ENCODE assay signal across 8 cellular contexts in the genomic region with DNA sequence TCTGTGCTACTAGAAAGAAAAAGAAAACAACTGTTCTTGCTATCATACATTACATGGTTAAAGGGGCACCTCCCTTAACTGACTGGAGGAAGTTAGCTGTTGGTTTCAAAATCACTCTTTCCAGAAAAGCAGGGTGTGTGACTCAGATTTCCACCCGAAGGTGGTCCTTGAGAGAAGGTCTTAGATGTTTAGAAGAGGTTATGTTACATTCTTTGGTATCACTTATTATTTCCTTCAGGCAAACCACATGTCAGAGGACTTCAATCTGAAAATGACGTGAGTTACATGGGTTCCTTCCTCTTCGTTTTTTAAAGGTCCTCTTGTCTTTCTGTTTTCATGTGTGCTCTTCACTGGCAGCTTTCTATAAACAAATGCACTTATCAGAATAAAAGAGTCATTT.
DNase-seq lines count a peak whose midpoint lies in the region; ATAC-seq lines count a peak whose summit lies in the region.

No MANE protein-coding gene starts in this region.

- DNase-seq in T-helper 22 cell (ENCODE audit: low read depth) (peak; percentile 16), NCI-H2196 (lab: John Stamatoyannopoulos, UW; ENCODE audit: unreplicated experiment) (no peak), retina (no peak), NCI-H1436 (lab: John Stamatoyannopoulos, UW) (no peak)
- DNase-seq in effector memory CD8-positive, alpha-beta T cell, result peak; percentile 21 to 51 (median 27)
- peak; percentile 47 to 73 for DNase-seq in stimulated activated CD8-positive, alpha-beta memory T cell treated with anti-CD3 and anti-CD28 coated beads, Interleukin-7, amount 100 ng/mL, for 4 hours (ENCODE audit: low read depth in 2 of 2)

- peak; percentile 81 for ATAC-seq in GM18870 (IDR thresholded peaks at IDR 0.05; ENCODE audit: unreplicated experiment)
- ATAC-seq in HG03045 (IDR thresholded peaks at IDR 0.05; ENCODE audit: unreplicated experiment), result peak; percentile 87
- ATAC-seq in effector memory CD8-positive, alpha-beta T cell (replicated peaks), result peak; percentile 88

- H3K27me3 Mint-ChIP-seq in effector memory CD8-positive, alpha-beta T cell, result no peaks in the 10 kb centered on the region

- H3K4me1 Mint-ChIP-seq in effector memory CD8-positive, alpha-beta T cell (ENCODE audit: low read depth in 2 of 2), result peaks cover 41 to 54% of the 10 kb centered on the region in 2 donors

- H3K4me3 Mint-ChIP-seq in effector memory CD8-positive, alpha-beta T cell, result peak overlapping the region; percentile 61 to 65

- no peaks in the 10 kb centered on the region for H3K9me3 Mint-ChIP-seq in effector memory CD8-positive, alpha-beta T cell

- H3K36me3 Mint-ChIP-seq in effector memory CD8-positive, alpha-beta T cell (ENCODE audit: insufficient read depth), result peaks cover 8% of the 10 kb centered on the region

- peak overlapping the region; percentile 92 to 93 for H3K27ac Mint-ChIP-seq in effector memory CD8-positive, alpha-beta T cell

Comparison
In these comparisons a context has a peak if more than half of its experiments do, and no peak if none do; other contexts are left out.
1. DNase-seq: peak in T-helper 22 cell (single experiment), effector memory CD8-positive, alpha-beta T cell (3 of 3) and stimulated activated CD8-positive, alpha-beta memory T cell treated with anti-CD3 and anti-CD28 coated beads, Interleukin-7, amount 100 ng/mL, for 4 hours (2 of 2); none in NCI-H2196 (single experiment), retina (single experiment) and NCI-H1436 (single experiment).
2. Peak in every context shown above with its lines, with median percentiles within 50 percentile points of each other: ATAC-seq.